ENCODE assay signal across 7 cellular contexts in the genomic region with DNA sequence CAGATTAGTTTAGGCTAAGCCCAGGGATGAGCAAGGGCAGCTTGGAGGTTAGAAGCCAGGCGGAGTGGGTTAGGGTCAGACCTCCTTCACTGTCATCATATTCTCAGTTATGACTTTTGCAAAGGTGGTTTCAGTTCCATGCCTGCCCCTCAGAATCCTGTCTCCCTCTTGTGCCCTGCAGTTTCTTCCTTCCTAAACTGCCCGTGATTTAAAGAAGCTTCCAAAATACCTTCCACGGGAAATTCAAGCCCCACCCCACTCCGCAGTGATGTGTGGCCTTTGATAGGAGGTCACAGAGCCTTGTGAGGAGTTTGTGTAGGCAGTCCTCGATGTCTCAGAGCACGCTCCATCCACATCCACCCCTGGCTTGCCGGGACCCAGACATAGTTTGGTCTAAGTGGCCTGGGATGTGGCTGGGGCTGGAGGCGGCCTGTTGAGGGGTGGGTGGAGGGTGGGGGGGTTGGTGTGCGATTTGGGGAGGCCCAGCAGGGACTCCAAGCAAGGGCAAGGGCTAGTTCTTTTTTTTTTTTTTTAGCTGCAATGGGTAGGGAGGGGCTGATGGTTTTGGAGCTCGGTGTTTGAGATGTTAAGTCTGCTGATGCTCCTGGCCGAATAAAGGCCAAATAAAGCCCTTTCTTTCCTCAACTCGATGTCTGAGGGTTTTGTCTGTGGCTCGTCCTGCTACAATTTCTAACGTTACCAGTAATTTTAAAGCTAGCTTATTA. TPM values are rescaled to one million over a fixed set of nuclear protein-coding genes. Genes with fewer than 3 reads are reported as not detected.
DNase-seq lines count a peak whose midpoint lies in the region; ATAC-seq, FAIRE-seq and TF ChIP-seq lines count a peak whose summit lies in the region.

No MANE protein-coding gene starts in this region.

- peaks cover 55% of the 10 kb centered on the region for H3K4me1 ChIP-seq in HUES48 (ENCODE audit: control insufficient read depth, insufficient read depth, low read length)
- peaks cover 48% of the 10 kb centered on the region for H3K4me1 ChIP-seq in keratinocyte (ENCODE audit: control insufficient read depth, extremely low read depth, insufficient read depth, low read length)
- peaks cover 67% of the 10 kb centered on the region for H3K4me1 ChIP-seq in suprapubic skin

- no peak for TF ChIP-seq POLR2A in suprapubic skin (IDR thresholded peaks at IDR 0.05)

- H3K4me2 ChIP-seq in keratinocyte (ENCODE audit: control insufficient read depth, extremely low read depth, insufficient read depth, low read depth, low read length), result peak overlapping the region; percentile 32

- H3K9me3 ChIP-seq in HUES48 (ENCODE audit: control insufficient read depth, insufficient read depth, low read length) (no peaks in the 10 kb centered on the region), keratinocyte (ENCODE audit: control insufficient read depth, low read depth, low read length) (no peaks in the 10 kb centered on the region), suprapubic skin (no peaks in the 10 kb centered on the region)

- H3K9me3 Mint-ChIP-seq in activated naive CD4-positive, alpha-beta T cell treated with anti-CD3 and anti-CD28 coated beads, Interleukin-2, amount 50 U/mL, for 24 hours, result no peaks in the 10 kb centered on the region

- H2AFZ ChIP-seq in keratinocyte (ENCODE audit: control insufficient read depth, low read length), result no peak overlapping the region

- peak overlapping the region; percentile 94 for H3K4me3 Mint-ChIP-seq in activated naive CD4-positive, alpha-beta T cell treated with anti-CD3 and anti-CD28 coated beads, Interleukin-2, amount 50 U/mL, for 24 hours

- TF ChIP-seq CTCF in keratinocyte (optimal IDR thresholded peaks at IDR 0.05 in 1 of 3, IDR thresholded peaks at IDR 0.05 in 1 of 3, conservative IDR thresholded peaks at IDR 0.05 in 1 of 3; ENCODE audit: extremely low read depth in 1 of 3, insufficient read depth in 2 of 3, low read length in 3 of 3), result no peak
- no peak for TF ChIP-seq CTCF in suprapubic skin (IDR thresholded peaks at IDR 0.05)

- no peaks in the 10 kb centered on the region for H3K27me3 Mint-ChIP-seq in activated naive CD4-positive, alpha-beta T cell treated with anti-CD3 and anti-CD28 coated beads, Interleukin-2, amount 50 U/mL, for 24 hours

- H3K4me3 ChIP-seq in HUES48 (ENCODE audit: low read depth, low read length) (0 out of 2 replicates have a peak overlapping the region, but pooled peaks have one; percentile 26), keratinocyte (ENCODE audit: control insufficient read depth in 2 of 3, extremely low read depth in 1 of 3, insufficient read depth in 2 of 3, low read depth in 1 of 3, low read length in 3 of 3) (no peak overlapping the region), suprapubic skin (peak overlapping the region; percentile 35)

- FAIRE-seq in keratinocyte (lab: Jason Lieb, UNC), result no peak

- no peak overlapping the region for H3K9ac ChIP-seq in HUES48 (ENCODE audit: low read depth, low read length)
- H3K9ac ChIP-seq in keratinocyte (ENCODE audit: control insufficient read depth, extremely low read depth, insufficient read depth, low read length), result peak overlapping the region; percentile 4

- H3K79me2 ChIP-seq in keratinocyte (ENCODE audit: control insufficient read depth, insufficient read depth, low read length), result peaks cover 14% of the 10 kb centered on the region

- peaks cover 11% of the 10 kb centered on the region for H3K36me3 Mint-ChIP-seq in activated naive CD4-positive, alpha-beta T cell treated with anti-CD3 and anti-CD28 coated beads, Interleukin-2, amount 50 U/mL, for 24 hours

- peaks cover 3% of the 10 kb centered on the region; the same call in 1 of the 2 replicates for H3K36me3 ChIP-seq in HUES48 (ENCODE audit: control insufficient read depth, insufficient read depth, low read length)
- H3K36me3 ChIP-seq in keratinocyte (ENCODE audit: control insufficient read depth in 2 of 2, extremely low read depth in 1 of 2, insufficient read depth in 2 of 2, low read length in 2 of 2), result peaks cover 0 to 5% of the 10 kb centered on the region in 2 experiments
- H3K36me3 ChIP-seq in suprapubic skin, result no peaks in the 10 kb centered on the region

- peak overlapping the region; percentile 99 for H3K27ac Mint-ChIP-seq in activated naive CD4-positive, alpha-beta T cell treated with anti-CD3 and anti-CD28 coated beads, Interleukin-2, amount 50 U/mL, for 24 hours

- H3K27me3 ChIP-seq in HUES48 (ENCODE audit: control insufficient read depth, insufficient read depth, low read length), result no peaks in the 10 kb centered on the region; the same call in 1 of the 2 replicates
- peaks cover 25% of the 10 kb centered on the region for H3K27me3 ChIP-seq in keratinocyte (ENCODE audit: control insufficient read depth, extremely low read depth, insufficient read depth, low read length)
- no peaks in the 10 kb centered on the region for H3K27me3 ChIP-seq in suprapubic skin

- no peaks in the 10 kb centered on the region for H3K9me1 ChIP-seq in keratinocyte (ENCODE audit: control insufficient read depth, extremely low read depth, insufficient read depth, low read length)

- DNase-seq in keratinocyte (ENCODE audit: low read depth, low spot score) (no peak), suprapubic skin (ENCODE audit: low spot score in 2 of 2) (no peak), hippocampal formation (lab: John Stamatoyannopoulos, UW) (no peak), NCI-H524 treated with DMSO at 0.1 percent for 48 hours (lab: John Stamatoyannopoulos, UW) (no peak)

- H3K4me1 Mint-ChIP-seq in activated naive CD4-positive, alpha-beta T cell treated with anti-CD3 and anti-CD28 coated beads, Interleukin-2, amount 50 U/mL, for 24 hours, result peaks cover 44% of the 10 kb centered on the region

- 48% methylated on average over 12 of the region's 14 CpGs for WGBS in suprapubic skin

- no peaks in the 10 kb centered on the region for H4K20me1 ChIP-seq in keratinocyte (ENCODE audit: control insufficient read depth, extremely low read depth, insufficient read depth, low read length)

- no peak for TF ChIP-seq EP300 in suprapubic skin (IDR thresholded peaks at IDR 0.05)

- H3K27ac ChIP-seq in HUES48 (ENCODE audit: low read depth, low read length) (peak overlapping the region; percentile 35), keratinocyte (ENCODE audit: control insufficient read depth, insufficient read depth, low read length) (no peak overlapping the region), suprapubic skin (peak overlapping the region; percentile 54)

- dilution Hi-C loops in keratinocyte (cut with MboI; ENCODE audit: extremely low pct_ligation_motif_present, low sequenced_read_pairs), result no loop called here

- ATAC-seq in HG03139 (IDR thresholded peaks at IDR 0.05; ENCODE audit: unreplicated experiment), result no peak

RNA-seq across cellular contexts. Expression of a gene that starts 1.6 kb away (rescaled TPM):
- polyA plus RNA-seq in keratinocyte, result 333 to 549 TPM (median 333 TPM) in 3 replicates
- 6.0 TPM for polyA plus RNA-seq in keratinocyte (2011; ENCODE audit: low read depth)
- polyA plus RNA-seq in keratinocyte (2011; cell fraction: cytosol; rRNA removed), result 283 and 377 TPM in 2 replicates
- 235 and 342 TPM in 2 replicates for polyA plus RNA-seq in keratinocyte (2011; cell fraction: nucleus; rRNA removed)
- 25.1 and 252 TPM in 2 replicates for polyA plus RNA-seq in keratinocyte (2012; ENCODE audit: low replicate concordance)
- 312 to 864 TPM (median 567 TPM) in 3 replicates for polyA minus RNA-seq in keratinocyte
- 260 TPM for polyA minus RNA-seq in keratinocyte (2011; cell fraction: cytosol; rRNA and poly(A)+ RNA removed)
- 81.1 and 91.2 TPM in 2 replicates for polyA minus RNA-seq in keratinocyte (2011; cell fraction: nucleus; rRNA and poly(A)+ RNA removed)
- total RNA-seq in suprapubic skin, result 100 to 1,000 TPM in 1 of 4 donors, 10 to 100 TPM in 3; 50.7 to 128 (median 67.6) TPM

RNA-seq across cellular contexts. Expression of a gene that starts 4.6 kb away (rescaled TPM):
- polyA plus RNA-seq in keratinocyte, result 26.9 to 83.0 TPM (median 72.3 TPM) in 3 replicates
- 6.3 TPM for polyA plus RNA-seq in keratinocyte (2011; ENCODE audit: low read depth)
- 64.8 and 210 TPM in 2 replicates for polyA plus RNA-seq in keratinocyte (2011; cell fraction: cytosol; rRNA removed)
- polyA plus RNA-seq in keratinocyte (2011; cell fraction: nucleus; rRNA removed), result 42.2 and 109 TPM in 2 replicates
- polyA plus RNA-seq in keratinocyte (2012; ENCODE audit: low replicate concordance), result 53.9 and 150 TPM in 2 replicates
- 20.9 to 46.0 TPM (median 41.8 TPM) in 3 replicates for polyA minus RNA-seq in keratinocyte
- polyA minus RNA-seq in keratinocyte (2011; cell fraction: cytosol; rRNA and poly(A)+ RNA removed), result 88.1 TPM
- 4.3 and 4.6 TPM in 2 replicates for polyA minus RNA-seq in keratinocyte (2011; cell fraction: nucleus; rRNA and poly(A)+ RNA removed)
- 10 to 100 TPM; 25.6 to 84.1 (median 45.1) TPM for total RNA-seq in suprapubic skin

RNA-seq across cellular contexts. Expression of a gene that starts 8.4 kb away (rescaled TPM):
- polyA plus RNA-seq in keratinocyte, result 295 to 696 TPM (median 435 TPM) in 3 replicates
- 37.7 TPM for polyA plus RNA-seq in keratinocyte (2011; ENCODE audit: low read depth)
- 709 and 1,249 TPM in 2 replicates for polyA plus RNA-seq in keratinocyte (2011; cell fraction: cytosol; rRNA removed)
- polyA plus RNA-seq in keratinocyte (2011; cell fraction: nucleus; rRNA removed), result 298 and 424 TPM in 2 replicates
- 467 and 1,605 TPM in 2 replicates for polyA plus RNA-seq in keratinocyte (2012; ENCODE audit: low replicate concordance)
- 528 to 1,935 TPM (median 993 TPM) in 3 replicates for polyA minus RNA-seq in keratinocyte
- 925 TPM for polyA minus RNA-seq in keratinocyte (2011; cell fraction: cytosol; rRNA and poly(A)+ RNA removed)
- 156 and 170 TPM in 2 replicates for polyA minus RNA-seq in keratinocyte (2011; cell fraction: nucleus; rRNA and poly(A)+ RNA removed)
- 100 to 1,000 TPM in 2 of 4 donors, 10 to 100 TPM in 2; 69.6 to 160 (median 110) TPM for total RNA-seq in suprapubic skin

RNA-seq across cellular contexts. Expression of a gene that starts 12.9 kb away (rescaled TPM):
- not detected in 3 replicates for polyA plus RNA-seq in keratinocyte
- polyA plus RNA-seq in keratinocyte (2011; ENCODE audit: low read depth), result not detected
- not detected in 2 replicates for polyA plus RNA-seq in keratinocyte (2011; cell fraction: cytosol; rRNA removed)
- polyA plus RNA-seq in keratinocyte (2011; cell fraction: nucleus; rRNA removed), result not detected in 2 replicates
- polyA plus RNA-seq in keratinocyte (2012; ENCODE audit: low replicate concordance), result not detected in 2 replicates
- not detected in 3 replicates for polyA minus RNA-seq in keratinocyte
- not detected for polyA minus RNA-seq in keratinocyte (2011; cell fraction: cytosol; rRNA and poly(A)+ RNA removed)
- polyA minus RNA-seq in keratinocyte (2011; cell fraction: nucleus; rRNA and poly(A)+ RNA removed), result not detected in 2 replicates
- not detected for total RNA-seq in suprapubic skin

RNA-seq across cellular contexts. Expression of a gene that starts 23.3 kb away (rescaled TPM):
- 4.3 to 12.2 TPM (median 6.2 TPM) in 3 replicates for polyA plus RNA-seq in keratinocyte
- 2.0 TPM for polyA plus RNA-seq in keratinocyte (2011; ENCODE audit: low read depth)
- 0.97 and 2.1 TPM in 2 replicates for polyA plus RNA-seq in keratinocyte (2011; cell fraction: cytosol; rRNA removed)
- polyA plus RNA-seq in keratinocyte (2011; cell fraction: nucleus; rRNA removed), result 68.1 and 95.0 TPM in 2 replicates
- polyA plus RNA-seq in keratinocyte (2012; ENCODE audit: low replicate concordance), result 3.6 and 6.4 TPM in 2 replicates
- polyA minus RNA-seq in keratinocyte, result 2.3 to 3.0 TPM (median 2.4 TPM) in 3 replicates
- 2.7 TPM for polyA minus RNA-seq in keratinocyte (2011; cell fraction: cytosol; rRNA and poly(A)+ RNA removed)
- polyA minus RNA-seq in keratinocyte (2011; cell fraction: nucleus; rRNA and poly(A)+ RNA removed), result 6.5 and 6.8 TPM in 2 replicates
- total RNA-seq in suprapubic skin, result 10 to 100 TPM in 2 of 4 donors, 1 to 10 TPM in 2; 3.5 to 22.0 (median 8.1) TPM

Comparison
In these comparisons a context has a peak if more than half of its experiments do, and no peak if none do; other contexts are left out.
1. H3K4me3 ChIP-seq: peak in HUES48 (single experiment) and suprapubic skin (single experiment); none in keratinocyte (0 of 3).